ENCODE assay signal across 9 cellular contexts in genomic region chr9:105063665-105064247, GRCh38.
DNase-seq lines count a peak whose midpoint lies in the region; ATAC-seq and TF ChIP-seq lines count a peak whose summit lies in the region.
"Had no signal": no experiment of that assay in that cellular context is flagged by ENCODE, and none has a peak within 500 bp of the region (broad histone marks: within the 10 kb centered on the region; RNA-seq: fewer than 3 reads in every experiment).

No MANE protein-coding gene starts in this region.

- H3K36me3 Mint-ChIP-seq in stimulated activated naive B cell treated with anti-CD40 and anti-IgM and Interleukin-4, amounts not matched to agents 10 μg/mL and 1 μg/mL and 100 μg/mL, for 72 hours = peaks cover 0 to 4% of the 10 kb centered on the region in 2 donors

- peak; percentile 21 for DNase-seq in activated naive CD4-positive, alpha-beta T cell treated with anti-CD3 and anti-CD28 coated beads, Interleukin-2, amount 50 U/mL, for 16 hours
- peak; percentile 50 for DNase-seq in hepatic stellate cell (ENCODE audit: low spot score)
- DNase-seq in stimulated activated naive B cell treated with anti-CD40 and anti-IgM and Interleukin-4, amounts not matched to agents 10 μg/mL and 1 μg/mL and 100 μg/mL, for 72 hours = peak; percentile 15
- no peak for DNase-seq in midbrain (lab: John Stamatoyannopoulos, UW)
- DNase-seq in DMS 273 (lab: John Stamatoyannopoulos, UW; ENCODE audit: unreplicated experiment) = no peak
- no peak for DNase-seq in NCI-H187 (lab: John Stamatoyannopoulos, UW)

- peak overlapping the region; percentile 43 for H3K27ac ChIP-seq in C4-2B
- H3K27ac ChIP-seq: cardiac muscle cell had no signal

- TF ChIP-seq CTCF in C4-2B (conservative IDR thresholded peaks at IDR 0.05) = no peak

- peak overlapping the region; percentile 84 for H3K27ac Mint-ChIP-seq in stimulated activated naive B cell treated with anti-CD40 and anti-IgM and Interleukin-4, amounts not matched to agents 10 μg/mL and 1 μg/mL and 100 μg/mL, for 72 hours

- H3K4me3 Mint-ChIP-seq in stimulated activated naive B cell treated with anti-CD40 and anti-IgM and Interleukin-4, amounts not matched to agents 10 μg/mL and 1 μg/mL and 100 μg/mL, for 72 hours = no peak overlapping the region

- peak; percentile 64 for ATAC-seq in HG02623 (IDR thresholded peaks at IDR 0.05; ENCODE audit: unreplicated experiment)
- peak; percentile 81 to 85 for ATAC-seq in stimulated activated naive B cell treated with anti-CD40 and anti-IgM and Interleukin-4, amounts not matched to agents 10 μg/mL and 1 μg/mL and 100 μg/mL, for 72 hours (replicated peaks)

- peaks cover 3% of the 10 kb centered on the region in 2 donors for H3K9me3 Mint-ChIP-seq in stimulated activated naive B cell treated with anti-CD40 and anti-IgM and Interleukin-4, amounts not matched to agents 10 μg/mL and 1 μg/mL and 100 μg/mL, for 72 hours

- peaks cover 23 to 28% of the 10 kb centered on the region in 2 donors for H3K27me3 Mint-ChIP-seq in stimulated activated naive B cell treated with anti-CD40 and anti-IgM and Interleukin-4, amounts not matched to agents 10 μg/mL and 1 μg/mL and 100 μg/mL, for 72 hours

- peaks cover 19 to 20% of the 10 kb centered on the region in 2 donors for H3K4me1 Mint-ChIP-seq in stimulated activated naive B cell treated with anti-CD40 and anti-IgM and Interleukin-4, amounts not matched to agents 10 μg/mL and 1 μg/mL and 100 μg/mL, for 72 hours

Comparison
In these comparisons a context has a peak if more than half of its experiments do, and no peak if none do; other contexts are left out.
1. DNase-seq: peak in activated naive CD4-positive, alpha-beta T cell treated with anti-CD3 and anti-CD28 coated beads, Interleukin-2, amount 50 U/mL, for 16 hours (single experiment), hepatic stellate cell (single experiment) and stimulated activated naive B cell treated with anti-CD40 and anti-IgM and Interleukin-4, amounts not matched to agents 10 μg/mL and 1 μg/mL and 100 μg/mL, for 72 hours (single experiment); none in midbrain (single experiment), DMS 273 (single experiment) and NCI-H187 (0 of 2).